In the genomic region with DNA sequence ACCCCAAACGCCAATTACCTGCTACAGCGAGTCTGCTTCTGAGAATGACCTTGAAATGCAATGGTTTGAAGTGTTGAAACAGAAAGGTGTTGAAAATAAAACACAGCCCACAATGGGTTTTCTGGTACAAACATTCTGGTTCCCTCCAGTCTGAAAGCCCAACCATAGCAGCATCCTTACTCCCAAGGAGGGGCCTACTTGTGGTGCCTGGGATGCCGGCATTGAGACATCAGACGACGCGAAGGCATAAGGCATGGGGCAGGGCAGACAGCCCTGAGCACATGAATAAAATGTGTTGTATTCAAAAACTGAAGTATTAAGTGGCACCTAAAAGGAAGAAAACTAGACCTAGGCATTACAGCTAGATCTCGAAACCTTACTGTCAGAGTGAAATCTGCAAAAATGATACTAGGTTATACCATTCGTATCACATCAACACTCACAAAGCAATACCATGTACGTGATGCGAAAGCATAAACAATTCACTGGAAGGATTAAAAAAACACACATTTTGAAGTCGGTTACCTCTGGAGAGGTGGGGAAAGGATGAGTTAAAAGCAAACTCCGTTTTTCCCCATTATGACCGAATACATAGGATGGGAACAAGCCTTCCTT, we compare ENCODE assay signal across 1 cellular context.
TF ChIP-seq lines count a peak whose summit lies in the region.

No MANE protein-coding gene starts in this region.

TF ChIP-seq in GM12878, 131 proteins besides CTCF, POLR2A, EP300 and RAD21:
- TF ChIP-seq BRCA1 (IDR thresholded peaks at IDR 0.05; ENCODE audit: low read depth, low read length) (no peak), DPF2 (IDR thresholded peaks at IDR 0.05) (no peak), KLF5 (IDR thresholded peaks at IDR 0.05; ENCODE audit: partially characterized antibody) (no peak)
